In the genomic region with DNA sequence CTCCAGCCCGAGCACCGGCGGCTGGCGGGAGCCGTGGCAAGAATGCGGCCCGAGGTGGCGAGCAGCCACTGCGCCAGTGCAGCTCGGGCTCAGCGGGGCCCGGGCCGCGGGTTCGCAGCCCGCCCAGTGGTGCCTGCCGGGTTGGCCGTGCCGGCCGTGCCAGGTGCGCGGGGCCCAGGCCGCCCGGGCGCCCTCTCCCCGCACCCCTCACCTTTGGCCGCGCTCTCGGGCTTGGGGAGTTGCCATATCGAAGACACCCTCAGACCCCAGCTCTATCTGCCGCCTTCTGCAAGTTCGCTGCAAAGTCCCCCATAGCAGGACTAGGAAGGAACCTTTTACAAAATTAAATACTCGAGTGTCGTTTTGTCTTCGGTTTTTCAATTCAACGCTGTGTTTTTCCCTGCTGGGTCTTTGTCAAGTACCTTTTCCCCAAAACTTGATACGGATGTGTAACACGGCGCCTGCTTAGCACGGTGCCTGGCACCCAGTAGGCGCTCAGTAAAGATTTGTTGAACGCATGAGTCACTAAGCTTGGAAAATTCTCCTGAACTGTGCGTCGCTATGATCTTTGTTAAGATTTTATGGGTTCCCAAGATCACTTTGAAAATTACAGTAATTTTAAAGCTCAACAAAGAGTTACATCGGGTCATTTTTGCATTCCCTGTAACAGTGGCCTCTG, we compare ENCODE assay signal across 8 cellular contexts. TPM values are rescaled to one million over a fixed set of nuclear protein-coding genes. Genes with fewer than 3 reads are reported as not detected.
A peak's percentile ranks its signal among the peaks of the same experiment; 100 is the strongest.
DNase-seq lines count a peak whose midpoint lies in the region; ATAC-seq and TF ChIP-seq lines count a peak whose summit lies in the region.

No MANE protein-coding gene starts in this region.

- CTCF ChIA-PET in activated CD8-positive, alpha-beta memory T cell treated with anti-CD3 and anti-CD28 coated beads, Interleukin-2, amount 10 ng/mL, durations not matched to agents 7 days and 5 days (lab: Charles Lee), result interaction anchor here (0.7 to 2.8 kb wide), 10 partner anchors 13 to 1119 kb away, joined by 3 to 12 read pairs (median 4); no protein-coding TSS in a partner anchor

- peaks cover 3% of the 10 kb centered on the region for H3K4me1 ChIP-seq in mesodermal cell (ENCODE audit: control insufficient read depth, insufficient read depth, low read length, poor library complexity, severe bottlenecking)
- H3K4me1 ChIP-seq in uterus, result no peaks in the 10 kb centered on the region

- H3K36me3 ChIP-seq in mesodermal cell (ENCODE audit: control insufficient read depth, insufficient read depth, low read length) (peaks cover 13% of the 10 kb centered on the region), uterus (no peaks in the 10 kb centered on the region)

- H3K9me3 ChIP-seq in mesodermal cell (ENCODE audit: control insufficient read depth, low read length) (no peaks in the 10 kb centered on the region), uterus (no peaks in the 10 kb centered on the region)

- H3K4me3 Mint-ChIP-seq in activated CD8-positive, alpha-beta memory T cell treated with anti-CD3 and anti-CD28 coated beads, Interleukin-2, amount 10 ng/mL, durations not matched to agents 7 days and 5 days, result peak overlapping the region; percentile 99

- H3K4me1 Mint-ChIP-seq in activated CD8-positive, alpha-beta memory T cell treated with anti-CD3 and anti-CD28 coated beads, Interleukin-2, amount 10 ng/mL, durations not matched to agents 7 days and 5 days, result peaks cover 41% of the 10 kb centered on the region

- WGBS in mesodermal cell (ENCODE audit: insufficient coverage in 2 of 2), 2 experiments, result 6 to 12% methylated on average over 25 to 45 of the region's 45 CpGs

- no peaks in the 10 kb centered on the region for H3K27me3 Mint-ChIP-seq in activated CD8-positive, alpha-beta memory T cell treated with anti-CD3 and anti-CD28 coated beads, Interleukin-2, amount 10 ng/mL, durations not matched to agents 7 days and 5 days

- peak overlapping the region; percentile 75 for H3K27ac Mint-ChIP-seq in activated CD8-positive, alpha-beta memory T cell treated with anti-CD3 and anti-CD28 coated beads, Interleukin-2, amount 10 ng/mL, durations not matched to agents 7 days and 5 days

- H3K4me3 ChIP-seq in coronary artery (peak overlapping the region; percentile 95), mesodermal cell (ENCODE audit: extremely low read depth, insufficient read depth, low read length, poor library complexity, severe bottlenecking) (peak overlapping the region; percentile 94), uterus (peak overlapping the region; percentile 62 to 95)

- TF ChIP-seq POLR2A in uterus (IDR thresholded peaks at IDR 0.05), result no peak

- TF ChIP-seq CTCF in coronary artery (IDR thresholded peaks at IDR 0.05) (no peak), uterus (IDR thresholded peaks at IDR 0.05) (no peak)

- no peaks in the 10 kb centered on the region for H3K27me3 ChIP-seq in uterus

- intact Hi-C loops in uterus (cut with DNase I; ENCODE audit: low total_unique reads), result no loop called here

- no peak for DNase-seq in activated CD8-positive, alpha-beta memory T cell treated with anti-CD3 and anti-CD28 coated beads, Interleukin-2, amount 10 ng/mL, durations not matched to agents 7 days and 5 days
- DNase-seq in activated CD8-positive, alpha-beta memory T cell treated with anti-CD3 and anti-CD28 coated beads, Interleukin-2, amount 50 U/mL, for 4 hours, result no peak
- DNase-seq in NCI-H2227 (lab: John Stamatoyannopoulos, UW; ENCODE audit: unreplicated experiment), result peak; percentile 71
- no peak for DNase-seq in coronary artery (ENCODE audit: low spot score)
- no peak for DNase-seq in uterus
- no peak for DNase-seq in NCI-H1436 treated with DMSO at 0.1 percent for 48 hours (lab: John Stamatoyannopoulos, UW)
- DNase-seq in stimulated activated CD4-positive, alpha-beta T cell treated with anti-CD3 and anti-CD28 coated beads, Interleukin-15, amount 100 ng/mL, for 24 hours, result no peak

- no peak for ATAC-seq in activated CD8-positive, alpha-beta memory T cell treated with anti-CD3 and anti-CD28 coated beads, Interleukin-2, amount 10 ng/mL, durations not matched to agents 7 days and 5 days

- H3K27ac ChIP-seq in coronary artery, result peak overlapping the region; percentile 84 to 94
- peak overlapping the region; percentile 57 for H3K27ac ChIP-seq in mesodermal cell (ENCODE audit: low read depth, low read length, severe bottlenecking)
- H3K27ac ChIP-seq in uterus, result peak overlapping the region; percentile 89 to 92

- no peaks in the 10 kb centered on the region for H3K9me3 Mint-ChIP-seq in activated CD8-positive, alpha-beta memory T cell treated with anti-CD3 and anti-CD28 coated beads, Interleukin-2, amount 10 ng/mL, durations not matched to agents 7 days and 5 days (ENCODE audit: low read depth)

- H3K36me3 Mint-ChIP-seq in activated CD8-positive, alpha-beta memory T cell treated with anti-CD3 and anti-CD28 coated beads, Interleukin-2, amount 10 ng/mL, durations not matched to agents 7 days and 5 days, result peaks cover 15% of the 10 kb centered on the region

RNA-seq across cellular contexts. Expression of a gene that starts 0.7 kb away (rescaled TPM):
- 10 to 100 TPM; 17.0 to 19.2 TPM for total RNA-seq in activated CD8-positive, alpha-beta memory T cell treated with anti-CD3 and anti-CD28 coated beads, Interleukin-2, amount 10 ng/mL, durations not matched to agents 7 days and 5 days
- polyA plus RNA-seq in mesodermal cell (2013, experiment 1 of 2), result 36.3 TPM
- polyA plus RNA-seq in mesodermal cell (2013, experiment 2 of 2), result 32.3 TPM
- 10 to 100 TPM in 3 of 4 donors, 1 to 10 TPM in 1; 5.4 to 27.2 (median 22.0) TPM for total RNA-seq in uterus

RNA-seq across cellular contexts. Expression of a gene that starts 0.9 kb away (rescaled TPM):
- total RNA-seq in activated CD8-positive, alpha-beta memory T cell treated with anti-CD3 and anti-CD28 coated beads, Interleukin-2, amount 10 ng/mL, durations not matched to agents 7 days and 5 days, result 10 to 100 TPM; 39.8 to 42.7 TPM
- 12.2 TPM for polyA plus RNA-seq in mesodermal cell (2013, experiment 1 of 2)
- polyA plus RNA-seq in mesodermal cell (2013, experiment 2 of 2), result 10.7 TPM
- 10 to 100 TPM; 31.8 to 54.9 (median 38.2) TPM for total RNA-seq in uterus
